Comparison of ENCODE assay signal across 26 cellular contexts in genomic region chr11:66866007-66866406, GRCh38.
"Had no signal": no experiment of that assay in that cellular context is flagged by ENCODE, and none has a peak within 500 bp of the region (broad histone marks: within the 10 kb centered on the region; RNA-seq: fewer than 3 reads in every experiment).

No MANE protein-coding gene starts in this region.

- H3K27ac Mint-ChIP-seq: activated CD4-positive, alpha-beta T cell treated with anti-CD3 and anti-CD28 coated beads, Interleukin-2, amount 10 ng/mL, durations not matched to agents 24 days and 14 days; activated CD8-positive, alpha-beta T cell treated with anti-CD3 and anti-CD28 coated beads for 36 hours; activated naive CD8-positive, alpha-beta T cell treated with anti-CD3 and anti-CD28 coated beads for 36 hours; activated T-cell treated with anti-CD3 and anti-CD28 coated beads, Interleukin-2, amount 50 U/mL, for 72 hours; activated T-helper 17 cell treated with anti-CD3 and anti-CD28 coated beads, Interleukin-2, amount 50 U/mL, for 72 hours had no signal

- H3K27me3 Mint-ChIP-seq: activated CD4-positive, alpha-beta T cell treated with anti-CD3 and anti-CD28 coated beads, Interleukin-2, amount 10 ng/mL, durations not matched to agents 24 days and 14 days; activated CD8-positive, alpha-beta T cell treated with anti-CD3 and anti-CD28 coated beads for 36 hours; activated naive CD8-positive, alpha-beta T cell treated with anti-CD3 and anti-CD28 coated beads for 36 hours; activated T-helper 17 cell treated with anti-CD3 and anti-CD28 coated beads, Interleukin-2, amount 50 U/mL, for 72 hours had no signal

- H3K4me3 Mint-ChIP-seq: activated CD4-positive, alpha-beta T cell treated with anti-CD3 and anti-CD28 coated beads, Interleukin-2, amount 10 ng/mL, durations not matched to agents 24 days and 14 days; activated CD8-positive, alpha-beta T cell treated with anti-CD3 and anti-CD28 coated beads for 36 hours; activated naive CD8-positive, alpha-beta T cell treated with anti-CD3 and anti-CD28 coated beads for 36 hours; activated T-cell treated with anti-CD3 and anti-CD28 coated beads, Interleukin-2, amount 50 U/mL, for 72 hours; activated T-helper 17 cell treated with anti-CD3 and anti-CD28 coated beads, Interleukin-2, amount 50 U/mL, for 72 hours had no signal

- DNase-seq: activated CD4-positive, alpha-beta T cell treated with anti-CD3 and anti-CD28 coated beads, Interleukin-2, amount 10 ng/mL, durations not matched to agents 24 days and 14 days; activated CD4-positive, alpha-beta T cell treated with anti-CD3 and anti-CD28 coated beads, Interleukin-2, amount 50 U/mL, for 4 hours; activated CD8-positive, alpha-beta T cell treated with anti-CD3 and anti-CD28 coated beads for 36 hours; activated effector memory CD4-positive, alpha-beta T cell treated with anti-CD3 and anti-CD28 coated beads, Interleukin-2, amount 50 U/mL, for 16 hours; activated naive CD4-positive, alpha-beta T cell; activated naive CD4-positive, alpha-beta T cell treated with anti-CD3 and anti-CD28 coated beads, Interleukin-2, amount 50 U/mL, for 16 hours; activated naive CD8-positive, alpha-beta T cell treated with anti-CD3 and anti-CD28 coated beads for 36 hours; activated T-cell treated with anti-CD3 and anti-CD28 coated beads, Interleukin-2, amount 50 U/mL, for 1 hour; activated T-cell treated with anti-CD3 and anti-CD28 coated beads, Interleukin-2, amount 50 U/mL, for 72 hours; amniotic stem cell; NCI-H1105; NCI-H1417 treated with DMSO at 0.1 percent for 48 hours; NCI-H187 treated with DMSO at 0.1 percent for 48 hours; NCI-H2081; NCI-H510A; NCI-H526; NCI-H748 treated with DMSO at 0.1 percent for 48 hours; NK-92 treated with Interleukin-12 subunit alpha and Interleukin-12 subunit beta, amount 100 ng/mL, for 24 hours; PC-3; Peyer's patch; SIG-M5; T1000 had no signal

- H3K4me3 ChIP-seq: ascending aorta, cardiac muscle cell, Peyer's patch had no signal

- H3K9me3 Mint-ChIP-seq: activated CD4-positive, alpha-beta T cell treated with anti-CD3 and anti-CD28 coated beads, Interleukin-2, amount 10 ng/mL, durations not matched to agents 24 days and 14 days; activated CD8-positive, alpha-beta T cell treated with anti-CD3 and anti-CD28 coated beads for 36 hours; activated naive CD8-positive, alpha-beta T cell treated with anti-CD3 and anti-CD28 coated beads for 36 hours; activated T-cell treated with anti-CD3 and anti-CD28 coated beads, Interleukin-2, amount 50 U/mL, for 72 hours; activated T-helper 17 cell treated with anti-CD3 and anti-CD28 coated beads, Interleukin-2, amount 50 U/mL, for 72 hours had no signal

- H3K36me3 Mint-ChIP-seq: activated naive CD8-positive, alpha-beta T cell treated with anti-CD3 and anti-CD28 coated beads for 36 hours had no signal

- H3K27me3 ChIP-seq: ascending aorta, cardiac muscle cell, Peyer's patch had no signal

- H3K27ac ChIP-seq: ascending aorta, cardiac muscle cell, Peyer's patch had no signal

- ATAC-seq: activated CD8-positive, alpha-beta T cell treated with anti-CD3 and anti-CD28 coated beads for 36 hours; activated T-cell treated with anti-CD3 and anti-CD28 coated beads, Interleukin-2, amount 50 U/mL, for 72 hours; activated T-helper 17 cell treated with anti-CD3 and anti-CD28 coated beads, Interleukin-2, amount 50 U/mL, for 72 hours; PC-3; Right ventricle myocardium inferior had no signal

- H3K4me1 Mint-ChIP-seq: activated T-helper 17 cell treated with anti-CD3 and anti-CD28 coated beads, Interleukin-2, amount 50 U/mL, for 72 hours had no signal

- H3K36me3 ChIP-seq: cardiac muscle cell had no signal

- H3K9me3 ChIP-seq: ascending aorta, Peyer's patch had no signal

- H3K4me1 ChIP-seq: ascending aorta had no signal
